9 cellular contexts compared by ENCODE assay signal in genomic region chr4:123449780-123450179, GRCh38. TPM values are rescaled to one million over a fixed set of nuclear protein-coding genes. Genes with fewer than 3 reads are reported as not detected.
A peak's percentile ranks its signal among the peaks of the same experiment; 100 is the strongest.
DNase-seq lines count a peak whose midpoint lies in the region; ATAC-seq, FAIRE-seq and TF ChIP-seq lines count a peak whose summit lies in the region.
"Had no signal": no experiment of that assay in that cellular context is flagged by ENCODE, and none has a peak within 500 bp of the region (broad histone marks: within the 10 kb centered on the region; RNA-seq: fewer than 3 reads in every experiment).

No MANE protein-coding gene starts in this region.

- DNase-seq in GM18507 (ENCODE audit: extremely low spot score, insufficient read length, low read depth) (peak; percentile 18), NAMALWA (ENCODE audit: low spot score) (peak; percentile 70), glomerular endothelial cell (ENCODE audit: extremely low read depth, low read depth, low spot score) (peak; percentile 5), NCI-H2196 (lab: John Stamatoyannopoulos, UW; ENCODE audit: unreplicated experiment) (no peak), GM20000 (ENCODE audit: low spot score) (no peak)
- DNase-seq in stimulated activated CD4-positive, alpha-beta T cell treated with anti-CD3 and anti-CD28 coated beads, Interleukin-2, amount 100 ng/mL, for 24 hours = no peak
- DNase-seq in stimulated activated CD4-positive, alpha-beta T cell treated with anti-CD3 and anti-CD28 coated beads, Interleukin-4, amount 100 ng/mL, for 24 hours = no peak

- no peak for TF ChIP-seq CTCF in GM20000 (IDR thresholded peaks at IDR 0.05; ENCODE audit: extremely low read depth, missing control alignments)

- peak; percentile 85 for ATAC-seq in HG02610 (IDR thresholded peaks at IDR 0.05; ENCODE audit: unreplicated experiment)
- ATAC-seq: K562 had no signal

- FAIRE-seq in GM18507 (lab: Jason Lieb, UNC) = peak; percentile 86

RNA-seq across cellular contexts. Expression of gene SPRY1, which starts 53.2 kb away (rescaled TPM):
- total RNA-seq in glomerular endothelial cell = 22.0 and 87.3 TPM in 2 replicates

Comparison
In these comparisons a context has a peak if more than half of its experiments do, and no peak if none do; other contexts are left out.
1. DNase-seq: peak in GM18507 (single experiment), NAMALWA (single experiment) and glomerular endothelial cell (single experiment); none in stimulated activated CD4-positive, alpha-beta T cell treated with anti-CD3 and anti-CD28 coated beads, Interleukin-2, amount 100 ng/mL, for 24 hours (0 of 2), NCI-H2196 (single experiment), GM20000 (single experiment) and stimulated activated CD4-positive, alpha-beta T cell treated with anti-CD3 and anti-CD28 coated beads, Interleukin-4, amount 100 ng/mL, for 24 hours (single experiment).